Comparison of ENCODE assay signal across 29 cellular contexts in genomic region chr13:38321654-38322053, GRCh38.
"Had no signal": no experiment of that assay in that cellular context is flagged by ENCODE, and none has a peak within 500 bp of the region (broad histone marks: within the 10 kb centered on the region; RNA-seq: fewer than 3 reads in every experiment).

No MANE protein-coding gene starts in this region.

- H3K36me3 Mint-ChIP-seq: activated naive CD8-positive, alpha-beta T cell treated with anti-CD3 and anti-CD28 coated beads for 36 hours had no signal

- H3K9me3 ChIP-seq: SJCRH30 had no signal

- ATAC-seq: activated CD8-positive, alpha-beta T cell treated with anti-CD3 and anti-CD28 coated beads for 36 hours; activated T-cell treated with anti-CD3 and anti-CD28 coated beads, Interleukin-2, amount 50 U/mL, for 72 hours; activated T-helper 17 cell treated with anti-CD3 and anti-CD28 coated beads, Interleukin-2, amount 50 U/mL, for 72 hours; Panc1 had no signal

- H3K27me3 ChIP-seq: brain microvascular endothelial cell, SJCRH30 had no signal

- H3K4me3 ChIP-seq: SJCRH30, SK-N-MC had no signal

- H3K4me1 ChIP-seq: SJCRH30 had no signal

- H3K4me3 Mint-ChIP-seq: activated CD4-positive, alpha-beta T cell treated with anti-CD3 and anti-CD28 coated beads, Interleukin-2, amount 10 ng/mL, durations not matched to agents 24 days and 14 days; activated CD8-positive, alpha-beta T cell treated with anti-CD3 and anti-CD28 coated beads for 36 hours; activated naive CD8-positive, alpha-beta T cell treated with anti-CD3 and anti-CD28 coated beads for 36 hours; activated T-cell treated with anti-CD3 and anti-CD28 coated beads, Interleukin-2, amount 50 U/mL, for 72 hours; activated T-helper 17 cell treated with anti-CD3 and anti-CD28 coated beads, Interleukin-2, amount 50 U/mL, for 72 hours had no signal

- H3K27ac Mint-ChIP-seq: activated CD4-positive, alpha-beta T cell treated with anti-CD3 and anti-CD28 coated beads, Interleukin-2, amount 10 ng/mL, durations not matched to agents 24 days and 14 days; activated CD8-positive, alpha-beta T cell treated with anti-CD3 and anti-CD28 coated beads for 36 hours; activated naive CD8-positive, alpha-beta T cell treated with anti-CD3 and anti-CD28 coated beads for 36 hours; activated T-cell treated with anti-CD3 and anti-CD28 coated beads, Interleukin-2, amount 50 U/mL, for 72 hours; activated T-helper 17 cell treated with anti-CD3 and anti-CD28 coated beads, Interleukin-2, amount 50 U/mL, for 72 hours had no signal

- H3K9me3 Mint-ChIP-seq: activated naive CD8-positive, alpha-beta T cell treated with anti-CD3 and anti-CD28 coated beads for 36 hours; activated T-helper 17 cell treated with anti-CD3 and anti-CD28 coated beads, Interleukin-2, amount 50 U/mL, for 72 hours had no signal

- H3K27ac ChIP-seq: brain microvascular endothelial cell, SJCRH30, SK-N-MC had no signal

- FAIRE-seq: TTC549 had no signal

- DNase-seq: activated CD4-positive, alpha-beta T cell treated with anti-CD3 and anti-CD28 coated beads, Interleukin-2, amount 10 ng/mL, durations not matched to agents 24 days and 14 days; activated CD4-positive, alpha-beta T cell treated with anti-CD3 and anti-CD28 coated beads, Interleukin-2, amount 50 U/mL, for 4 hours; activated CD8-positive, alpha-beta T cell treated with anti-CD3 and anti-CD28 coated beads for 36 hours; activated effector memory CD4-positive, alpha-beta T cell treated with anti-CD3 and anti-CD28 coated beads, Interleukin-2, amount 50 U/mL, for 16 hours; activated naive CD4-positive, alpha-beta T cell; activated naive CD4-positive, alpha-beta T cell treated with anti-CD3 and anti-CD28 coated beads, Interleukin-2, amount 50 U/mL, for 16 hours; activated naive CD8-positive, alpha-beta T cell treated with anti-CD3 and anti-CD28 coated beads for 36 hours; activated T-cell treated with anti-CD3 and anti-CD28 coated beads, Interleukin-2, amount 50 U/mL, for 1 hour; activated T-cell treated with anti-CD3 and anti-CD28 coated beads, Interleukin-2, amount 50 U/mL, for 72 hours; amniotic stem cell; aorta; brain microvascular endothelial cell; central memory CD4-positive, alpha-beta T cell; NCI-H1105; NCI-H1417 treated with DMSO at 0.1 percent for 48 hours; NCI-H187 treated with DMSO at 0.1 percent for 48 hours; NCI-H2081; NCI-H2171 treated with DMSO at 0.1 percent for 48 hours; NCI-H2227 treated with DMSO at 0.1 percent for 48 hours; NCI-H446; NCI-H524; NCI-H69; NCI-H82; SHP77; SJCRH30 had no signal

- H3K36me3 ChIP-seq: brain microvascular endothelial cell, SJCRH30 had no signal

- H3K4me1 Mint-ChIP-seq: activated CD4-positive, alpha-beta T cell treated with anti-CD3 and anti-CD28 coated beads, Interleukin-2, amount 10 ng/mL, durations not matched to agents 24 days and 14 days; activated naive CD8-positive, alpha-beta T cell treated with anti-CD3 and anti-CD28 coated beads for 36 hours; activated T-helper 17 cell treated with anti-CD3 and anti-CD28 coated beads, Interleukin-2, amount 50 U/mL, for 72 hours had no signal
